19 cellular contexts compared by ENCODE assay signal in the genomic region with DNA sequence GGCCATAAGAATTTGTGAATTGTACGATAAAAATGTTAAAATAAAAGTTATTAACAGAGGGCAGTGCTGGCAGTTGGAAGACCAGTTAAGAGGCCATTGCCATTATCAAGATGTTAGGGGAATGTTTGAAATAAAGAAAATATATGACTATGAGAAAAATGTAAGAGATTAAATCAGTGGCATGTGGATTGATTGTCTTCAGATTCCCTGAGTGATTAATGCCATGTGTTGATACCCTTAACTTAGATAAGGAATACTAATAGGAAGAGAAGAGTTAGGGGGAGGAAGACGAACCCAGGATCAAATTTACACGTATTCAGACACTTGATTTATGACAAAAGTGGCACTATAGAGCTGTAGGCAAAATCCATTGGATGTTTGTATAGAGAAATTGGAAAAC.
DNase-seq lines count a peak whose midpoint lies in the region; ATAC-seq, FAIRE-seq and TF ChIP-seq lines count a peak whose summit lies in the region.
"Had no signal": no experiment of that assay in that cellular context is flagged by ENCODE, and none has a peak within 500 bp of the region (broad histone marks: within the 10 kb centered on the region; RNA-seq: fewer than 3 reads in every experiment).

No MANE protein-coding gene starts in this region.

- intact Hi-C loops in Panc1 (cut with micrococcal nuclease; ENCODE audit: unreplicated experiment) (no loop called here), K562 (cut with micrococcal nuclease) (no loop called here), gastrocnemius medialis (cut with DNase I; ENCODE audit: low total_unique reads) (no loop called here)

- no peak overlapping the region for H3K4me3 ChIP-seq in Panc1 (ENCODE audit: low read depth in 2 of 2, low read length in 2 of 2)
- H3K4me3 ChIP-seq in K562, result no peak overlapping the region
- no peak overlapping the region for H3K4me3 ChIP-seq in gastrocnemius medialis
- no peak overlapping the region for H3K4me3 ChIP-seq in BE2C (ENCODE audit: low read depth, low read length)
- H3K4me3 ChIP-seq: A549, BLaER1 had no signal

- H3K36me3 ChIP-seq in Panc1 (ENCODE audit: control insufficient read depth, insufficient read depth, low read length), result no peaks in the 10 kb centered on the region
- H3K36me3 ChIP-seq in K562 (ENCODE audit: control insufficient read depth, insufficient read depth, low read length), result peaks cover 11% of the 10 kb centered on the region
- H3K36me3 ChIP-seq in gastrocnemius medialis, result peaks cover 0 to 13% of the 10 kb centered on the region in 2 donors
- H3K36me3 ChIP-seq in BE2C, result no peaks in the 10 kb centered on the region

- TF ChIP-seq CTCF in Panc1 (IDR thresholded peaks at IDR 0.05) (no peak), K562 (IDR thresholded peaks at IDR 0.05 in 2 of 3, conservative IDR thresholded peaks at IDR 0.05 in 1 of 3; ENCODE audit: insufficient read depth in 2 of 3, low read depth in 1 of 3, low read length in 3 of 3) (no peak), gastrocnemius medialis (IDR thresholded peaks at IDR 0.05 in 4 of 5, conservative IDR thresholded peaks at IDR 0.05 in 1 of 5) (no peak), BE2C (IDR thresholded peaks at IDR 0.05; ENCODE audit: low read depth, low read length) (no peak)

- H3K27ac ChIP-seq in Panc1 (ENCODE audit: low read length), result peak overlapping the region; percentile 5; the same call in 1 of the 2 replicates
- no peak overlapping the region for H3K27ac ChIP-seq in K562 (ENCODE audit: extremely low read depth, low read depth, low read length)
- peak overlapping the region in 3 of 4 donors; percentile 36 to 67 (median 59) for H3K27ac ChIP-seq in gastrocnemius medialis
- H3K27ac ChIP-seq: 22Rv1, A549, BLaER1 had no signal

- FAIRE-seq in K562 (lab: Jason Lieb, UNC), result no peak
- FAIRE-seq: A549 had no signal

- CTCF ChIA-PET in Panc1 (lab: Charles Lee) (no interaction called here), K562 (lab: Yijun Ruan, JAX; ENCODE audit: low intra/inter-chr PET ratio) (no interaction called here)

- POLR2A ChIA-PET in Panc1 (lab: Charles Lee) (no interaction called here), K562 (lab: Yijun Ruan, JAX) (interaction anchor here (1.1 kb wide), 1 partner anchor 331 kb away, joined by 3 read pairs; no protein-coding TSS in a partner anchor)

- peaks cover 16% of the 10 kb centered on the region for H3K4me1 ChIP-seq in Panc1 (ENCODE audit: control insufficient read depth, insufficient read depth, low read length)
- H3K4me1 ChIP-seq in K562 (replicated peaks in 1 of 2; ENCODE audit: control insufficient read depth in 2 of 2, insufficient read depth in 2 of 2, low read length in 2 of 2), result no peaks in the 10 kb centered on the region
- H3K4me1 ChIP-seq in gastrocnemius medialis, result peaks cover 18 to 21% of the 10 kb centered on the region in 2 donors
- no peaks in the 10 kb centered on the region for H3K4me1 ChIP-seq in BE2C
- H3K4me1 ChIP-seq: BLaER1 had no signal

- in situ Hi-C loops in Panc1 (cut with HindIII; ENCODE audit: low pct_unique_long_range_greater_than_20kb, low sequenced_read_pairs), result no loop called here
- in situ Hi-C loops in K562 (cut with MboI), result no loop called here
- in situ Hi-C loops in gastrocnemius medialis (cut with MboI; ENCODE audit: low sequenced_read_pairs in 4 of 4), result no loop called here

- no peak for TF ChIP-seq EP300 in K562 (IDR thresholded peaks at IDR 0.05; ENCODE audit: low read length)

- ATAC-seq in Panc1 (no peak), K562 (no peak), gastrocnemius medialis (no peak), GM18520 (IDR thresholded peaks at IDR 0.05; ENCODE audit: unreplicated experiment) (no peak)
- ATAC-seq: A549, HCT116 had no signal

- H4K20me1 ChIP-seq in K562 (replicated peaks; ENCODE audit: control insufficient read depth, insufficient read depth, low read length), result no peaks in the 10 kb centered on the region
- H4K20me1 ChIP-seq: BLaER1 had no signal

- no peak for TF ChIP-seq POLR2A in K562 (conservative IDR thresholded peaks at IDR 0.05)
- no peak for TF ChIP-seq POLR2A in gastrocnemius medialis (IDR thresholded peaks at IDR 0.05)

- DNase-seq in NCI-H748 (lab: John Stamatoyannopoulos, UW; ENCODE audit: unreplicated experiment), result peak; percentile 9
- no peak for DNase-seq in NCI-H748 treated with DMSO at 0.1 percent for 48 hours (lab: John Stamatoyannopoulos, UW)
- DNase-seq in Panc1 (ENCODE audit: low read depth, low spot score), result no peak
- no peak for DNase-seq in K562 (ENCODE audit: extremely low read depth in 1 of 4, low spot score in 3 of 4)
- no peak for DNase-seq in gastrocnemius medialis
- DNase-seq in iPS-NIHi7 (ENCODE audit: extremely low spot score), result no peak
- DNase-seq in BE2C, result no peak
- DNase-seq: AML-193; Calu3; CD4-positive, alpha-beta memory T cell; DMS79 treated with DMSO at 0.1 percent for 48 hours; GF-D8; GOT3; H7 had no signal

- H3K27me3 ChIP-seq in Panc1 (ENCODE audit: control insufficient read depth, insufficient read depth, low read length) (no peaks in the 10 kb centered on the region), K562 (ENCODE audit: control insufficient read depth in 2 of 2, insufficient read depth in 2 of 2, low read length in 2 of 2) (no peaks in the 10 kb centered on the region), gastrocnemius medialis (no peaks in the 10 kb centered on the region), BE2C (no peaks in the 10 kb centered on the region)
- H3K27me3 ChIP-seq: BLaER1 had no signal

- H3K9me1 ChIP-seq in K562 (ENCODE audit: control insufficient read depth, insufficient read depth, low read length), result no peaks in the 10 kb centered on the region

- BruUV-seq in Panc1 (replicated peaks; lab: Mats Ljungman, UMichigan) (TSS peak; percentile 30), K562 (replicated peaks; lab: Mats Ljungman, UMichigan) (no TSS peak)

- no peaks in the 10 kb centered on the region for H3K79me2 ChIP-seq in K562 (ENCODE audit: control insufficient read depth, insufficient read depth, low read length)

- WGBS in K562 (ENCODE audit: insufficient coverage, low coverage, missing lambda C conversion rate), result 59% methylated on average over 3 of the region's 3 CpGs

- no peak overlapping the region for H3K9ac ChIP-seq in K562 (ENCODE audit: insufficient read depth in 1 of 2, low read depth in 2 of 2, low read length in 2 of 2)
- H3K9ac ChIP-seq: BLaER1 had no signal

- no peak overlapping the region for H2AFZ ChIP-seq in K562 (ENCODE audit: low read depth, low read length)

- no peaks in the 10 kb centered on the region for H3K9me3 ChIP-seq in Panc1 (ENCODE audit: control insufficient read depth, insufficient read depth, low read depth, low read length)
- H3K9me3 ChIP-seq in K562 (replicated peaks; ENCODE audit: control insufficient read depth, insufficient read depth, low read depth, low read length), result no peaks in the 10 kb centered on the region
- no peaks in the 10 kb centered on the region for H3K9me3 ChIP-seq in gastrocnemius medialis
- H3K9me3 ChIP-seq in BE2C, result no peaks in the 10 kb centered on the region

- TF ChIP-seq RAD21 in K562 (CRISPR knock-in tag; conservative IDR thresholded peaks at IDR 0.05 in 1 of 2, IDR thresholded peaks at IDR 0.05 in 1 of 2), result no peak

- no peak overlapping the region for H3K4me2 ChIP-seq in K562 (ENCODE audit: insufficient read depth, low read length)
- H3K4me2 ChIP-seq: A549, BLaER1 had no signal

TF ChIP-seq in K562, 482 proteins besides CTCF, POLR2A, EP300 and RAD21:
- TF ChIP-seq, protein P1, sequence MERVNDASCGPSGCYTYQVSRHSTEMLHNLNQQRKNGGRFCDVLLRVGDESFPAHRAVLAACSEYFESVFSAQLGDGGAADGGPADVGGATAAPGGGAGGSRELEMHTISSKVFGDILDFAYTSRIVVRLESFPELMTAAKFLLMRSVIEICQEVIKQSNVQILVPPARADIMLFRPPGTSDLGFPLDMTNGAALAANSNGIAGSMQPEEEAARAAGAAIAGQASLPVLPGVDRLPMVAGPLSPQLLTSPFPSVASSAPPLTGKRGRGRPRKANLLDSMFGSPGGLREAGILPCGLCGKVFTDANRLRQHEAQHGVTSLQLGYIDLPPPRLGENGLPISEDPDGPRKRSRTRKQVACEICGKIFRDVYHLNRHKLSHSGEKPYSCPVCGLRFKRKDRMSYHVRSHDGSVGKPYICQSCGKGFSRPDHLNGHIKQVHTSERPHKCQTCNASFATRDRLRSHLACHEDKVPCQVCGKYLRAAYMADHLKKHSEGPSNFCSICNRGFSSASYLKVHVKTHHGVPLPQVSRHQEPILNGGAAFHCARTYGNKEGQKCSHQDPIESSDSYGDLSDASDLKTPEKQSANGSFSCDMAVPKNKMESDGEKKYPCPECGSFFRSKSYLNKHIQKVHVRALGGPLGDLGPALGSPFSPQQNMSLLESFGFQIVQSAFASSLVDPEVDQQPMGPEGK (CRISPR knock-in tag; IDR thresholded peaks at IDR 0.05; ENCODE audit: borderline replicate concordance), result 0 out of 2 replicates have a peak, but pooled peaks have one; percentile 28
- TF ChIP-seq PBX2 (CRISPR knock-in tag; IDR thresholded peaks at IDR 0.05; ENCODE audit: low read depth) (no peak), PBX2 (tag; conservative IDR thresholded peaks at IDR 0.05; ENCODE audit: low read depth) (peak; percentile 14; the same call in 1 of the 2 replicates), FOXA1 (IDR thresholded peaks at IDR 0.05; ENCODE audit: borderline replicate concordance) (no peak), MEIS2 (IDR thresholded peaks at IDR 0.05; ENCODE audit: partially characterized antibody) (peak; percentile 23)
TF ChIP-seq in K562: peak in this region for 3.
